In the genomic region with DNA sequence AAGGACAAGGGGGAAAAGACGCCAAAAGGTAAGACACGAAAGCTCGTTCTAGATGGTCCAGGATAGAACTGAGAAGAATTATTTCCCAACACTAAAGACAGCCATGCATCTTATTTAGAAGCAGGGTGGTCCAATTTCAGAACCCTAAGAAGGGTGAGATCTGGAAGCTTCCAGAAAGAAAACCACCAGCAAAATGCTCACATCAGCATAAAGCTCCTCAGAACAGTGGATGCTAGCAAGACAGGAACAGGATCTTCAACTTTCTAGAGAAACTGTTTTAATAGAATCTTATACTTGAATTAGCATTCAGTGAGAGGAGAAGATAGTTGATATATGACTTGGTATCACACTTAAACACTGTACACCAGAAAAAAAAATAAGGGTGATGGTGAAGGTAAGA, we compare ENCODE assay signal across 2 cellular contexts.
TF ChIP-seq lines count a peak whose summit lies in the region.

No MANE protein-coding gene starts in this region.

TF ChIP-seq in HepG2, 621 proteins besides CTCF, POLR2A, EP300 and RAD21:
- TF ChIP-seq, protein P1, sequence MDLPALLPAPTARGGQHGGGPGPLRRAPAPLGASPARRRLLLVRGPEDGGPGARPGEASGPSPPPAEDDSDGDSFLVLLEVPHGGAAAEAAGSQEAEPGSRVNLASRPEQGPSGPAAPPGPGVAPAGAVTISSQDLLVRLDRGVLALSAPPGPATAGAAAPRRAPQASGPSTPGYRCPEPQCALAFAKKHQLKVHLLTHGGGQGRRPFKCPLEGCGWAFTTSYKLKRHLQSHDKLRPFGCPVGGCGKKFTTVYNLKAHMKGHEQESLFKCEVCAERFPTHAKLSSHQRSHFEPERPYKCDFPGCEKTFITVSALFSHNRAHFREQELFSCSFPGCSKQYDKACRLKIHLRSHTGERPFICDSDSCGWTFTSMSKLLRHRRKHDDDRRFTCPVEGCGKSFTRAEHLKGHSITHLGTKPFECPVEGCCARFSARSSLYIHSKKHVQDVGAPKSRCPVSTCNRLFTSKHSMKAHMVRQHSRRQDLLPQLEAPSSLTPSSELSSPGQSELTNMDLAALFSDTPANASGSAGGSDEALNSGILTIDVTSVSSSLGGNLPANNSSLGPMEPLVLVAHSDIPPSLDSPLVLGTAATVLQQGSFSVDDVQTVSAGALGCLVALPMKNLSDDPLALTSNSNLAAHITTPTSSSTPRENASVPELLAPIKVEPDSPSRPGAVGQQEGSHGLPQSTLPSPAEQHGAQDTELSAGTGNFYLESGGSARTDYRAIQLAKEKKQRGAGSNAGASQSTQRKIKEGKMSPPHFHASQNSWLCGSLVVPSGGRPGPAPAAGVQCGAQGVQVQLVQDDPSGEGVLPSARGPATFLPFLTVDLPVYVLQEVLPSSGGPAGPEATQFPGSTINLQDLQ (CRISPR knock-in tag; IDR thresholded peaks at IDR 0.05) = no peak
- TF ChIP-seq ZFYVE20 (CRISPR knock-in tag; IDR thresholded peaks at IDR 0.05; ENCODE audit: borderline replicate concordance, low read depth) (no peak), ZNF839 (CRISPR knock-in tag; IDR thresholded peaks at IDR 0.05; ENCODE audit: borderline replicate concordance) (no peak), MAFK (conservative IDR thresholded peaks at IDR 0.05 in 1 of 2, IDR thresholded peaks at IDR 0.05 in 1 of 2; ENCODE audit: low read length in 2 of 2) (peak; percentile 93 to 94), NR2F2 (IDR thresholded peaks at IDR 0.05; ENCODE audit: borderline replicate concordance, low read depth) (no peak), MAFF (IDR thresholded peaks at IDR 0.05; ENCODE audit: low read depth, low read length) (peak; percentile 85), ZNF672 (CRISPR knock-in tag; IDR thresholded peaks at IDR 0.05) (no peak), WIZ (CRISPR knock-in tag; IDR thresholded peaks at IDR 0.05) (no peak), ZNF224 (CRISPR knock-in tag; IDR thresholded peaks at IDR 0.05) (no peak), CREM (IDR thresholded peaks at IDR 0.05) (no peak), CREM (CRISPR knock-in tag; IDR thresholded peaks at IDR 0.05) (no peak), ZNF878 (CRISPR knock-in tag; IDR thresholded peaks at IDR 0.05) (no peak)
- TF ChIP-seq, protein P2, sequence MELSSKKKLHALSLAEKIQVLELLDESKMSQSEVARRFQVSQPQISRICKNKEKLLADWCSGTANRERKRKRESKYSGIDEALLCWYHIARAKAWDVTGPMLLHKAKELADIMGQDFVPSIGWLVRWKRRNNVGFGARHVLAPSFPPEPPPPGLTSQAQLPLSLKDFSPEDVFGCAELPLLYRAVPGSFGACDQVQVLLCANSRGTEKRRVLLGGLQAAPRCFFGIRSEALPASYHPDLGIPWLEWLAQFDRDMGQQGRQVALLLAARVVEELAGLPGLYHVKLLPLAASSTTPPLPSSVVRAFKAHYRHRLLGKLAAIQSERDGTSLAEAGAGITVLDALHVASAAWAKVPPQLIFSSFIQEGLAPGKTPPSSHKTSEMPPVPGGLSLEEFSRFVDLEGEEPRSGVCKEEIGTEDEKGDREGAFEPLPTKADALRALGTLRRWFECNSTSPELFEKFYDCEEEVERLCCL (CRISPR knock-in tag; IDR thresholded peaks at IDR 0.05; ENCODE audit: borderline replicate concordance) = no peak
TF ChIP-seq in HepG2: peak in this region for 2.

TF ChIP-seq in IMR-90, 13 proteins besides CTCF, POLR2A, EP300 and RAD21:
- TF ChIP-seq MAFK (IDR thresholded peaks at IDR 0.05; ENCODE audit: low read depth, low read length) = peak; percentile 75
- no peak for TF ChIP-seq CEBPB (IDR thresholded peaks at IDR 0.05; ENCODE audit: low read depth, low read length)
- TF ChIP-seq RFX5 (IDR thresholded peaks at IDR 0.05; ENCODE audit: low read depth, low read length) = no peak
